Comparison of ENCODE assay signal across 8 cellular contexts in genomic region chr1:220776725-220777326, GRCh38. TPM values are rescaled to one million over a fixed set of nuclear protein-coding genes. Genes with fewer than 3 reads are reported as not detected.
DNase-seq lines count a peak whose midpoint lies in the region; ATAC-seq and TF ChIP-seq lines count a peak whose summit lies in the region.

No MANE protein-coding gene starts in this region.

- H3K9me3 Mint-ChIP-seq in Calu3 (ENCODE audit: low read depth, unreplicated experiment): no peaks in the 10 kb centered on the region
- no peaks in the 10 kb centered on the region for H3K9me3 Mint-ChIP-seq in activated CD8-positive, alpha-beta memory T cell treated with anti-CD3 and anti-CD28 coated beads, Interleukin-2, amount 10 ng/mL, durations not matched to agents 7 days and 5 days (ENCODE audit: low read depth)
- H3K9me3 Mint-ChIP-seq in naive thymus-derived CD4-positive, alpha-beta T cell: peaks cover 0 to 1% (median 0%) of the 10 kb centered on the region in 11 donors

- ATAC-seq in GM19438 (IDR thresholded peaks at IDR 0.05; ENCODE audit: low read depth, unreplicated experiment) (peak; percentile 70), HG03469 (IDR thresholded peaks at IDR 0.05; ENCODE audit: unreplicated experiment) (peak; percentile 75)
- ATAC-seq in activated CD8-positive, alpha-beta memory T cell treated with anti-CD3 and anti-CD28 coated beads, Interleukin-2, amount 10 ng/mL, durations not matched to agents 7 days and 5 days: peak; percentile 86
- ATAC-seq in naive thymus-derived CD4-positive, alpha-beta T cell: peak; percentile 86

- H3K27ac Mint-ChIP-seq in Calu3 (ENCODE audit: unreplicated experiment): no peak overlapping the region
- no peak overlapping the region for H3K27ac Mint-ChIP-seq in activated CD8-positive, alpha-beta memory T cell treated with anti-CD3 and anti-CD28 coated beads, Interleukin-2, amount 10 ng/mL, durations not matched to agents 7 days and 5 days
- no peak overlapping the region for H3K27ac Mint-ChIP-seq in naive thymus-derived CD4-positive, alpha-beta T cell

- no peaks in the 10 kb centered on the region for H3K4me1 Mint-ChIP-seq in Calu3 (ENCODE audit: low read depth, unreplicated experiment)
- no peaks in the 10 kb centered on the region for H3K4me1 Mint-ChIP-seq in activated CD8-positive, alpha-beta memory T cell treated with anti-CD3 and anti-CD28 coated beads, Interleukin-2, amount 10 ng/mL, durations not matched to agents 7 days and 5 days
- H3K4me1 Mint-ChIP-seq in naive thymus-derived CD4-positive, alpha-beta T cell: peaks cover 0 to 4% (median 0%) of the 10 kb centered on the region in 7 donors

- TF ChIP-seq CTCF in Calu3 (IDR thresholded peaks at IDR 0.05; ENCODE audit: unreplicated experiment): peak; percentile 89
- TF ChIP-seq CTCF in epithelial cell of proximal tubule (conservative IDR thresholded peaks at IDR 0.05; ENCODE audit: low read depth, low read length): peak; percentile 94

- H3K27ac ChIP-seq in naive thymus-derived CD4-positive, alpha-beta T cell (ENCODE audit: low read depth, low read length): no peak overlapping the region

- peaks cover 4% of the 10 kb centered on the region for H3K36me3 Mint-ChIP-seq in Calu3 (ENCODE audit: insufficient read depth, unreplicated experiment)
- H3K36me3 Mint-ChIP-seq in activated CD8-positive, alpha-beta memory T cell treated with anti-CD3 and anti-CD28 coated beads, Interleukin-2, amount 10 ng/mL, durations not matched to agents 7 days and 5 days: no peaks in the 10 kb centered on the region
- no peaks in the 10 kb centered on the region for H3K36me3 Mint-ChIP-seq in naive thymus-derived CD4-positive, alpha-beta T cell

- H3K4me3 Mint-ChIP-seq in Calu3 (ENCODE audit: low read depth, unreplicated experiment): no peak overlapping the region
- no peak overlapping the region for H3K4me3 Mint-ChIP-seq in activated CD8-positive, alpha-beta memory T cell treated with anti-CD3 and anti-CD28 coated beads, Interleukin-2, amount 10 ng/mL, durations not matched to agents 7 days and 5 days
- no peak overlapping the region for H3K4me3 Mint-ChIP-seq in naive thymus-derived CD4-positive, alpha-beta T cell

- no peaks in the 10 kb centered on the region for H3K27me3 Mint-ChIP-seq in Calu3 (ENCODE audit: unreplicated experiment)
- peaks cover 20% of the 10 kb centered on the region for H3K27me3 Mint-ChIP-seq in activated CD8-positive, alpha-beta memory T cell treated with anti-CD3 and anti-CD28 coated beads, Interleukin-2, amount 10 ng/mL, durations not matched to agents 7 days and 5 days
- peaks cover 6 to 23% (median 15%) of the 10 kb centered on the region in 5 donors for H3K27me3 Mint-ChIP-seq in naive thymus-derived CD4-positive, alpha-beta T cell

- intact Hi-C loops in Calu3 (cut with micrococcal nuclease; ENCODE audit: unreplicated experiment): loop anchor here (1.0 to 10.0 kb wide), 6 partner anchors 26 to 592 kb away; no protein-coding TSS in a partner anchor
- intact Hi-C loops in naive thymus-derived CD4-positive, alpha-beta T cell (cut with micrococcal nuclease): loop anchor here (1.0 to 5.0 kb wide), 8 partner anchors 87 to 786 kb away; partner anchors contain the start of gene C1orf115 (in 1 of the 2)

- no peaks in the 10 kb centered on the region for H3K27me3 ChIP-seq in naive thymus-derived CD4-positive, alpha-beta T cell (ENCODE audit: control insufficient read depth in 2 of 2, insufficient read depth in 2 of 2, low read length in 2 of 2)

- POLR2A ChIA-PET in naive thymus-derived CD4-positive, alpha-beta T cell (lab: Charles Lee): no interaction called here

- CTCF ChIA-PET in Calu3 (lab: Charles Lee): interaction anchor here (0.6 to 2.0 kb wide), 13 partner anchors 10 to 558 kb away, joined by 3 to 12 read pairs (median 4); partner anchors contain the start of gene MTARC1
- CTCF ChIA-PET in activated CD8-positive, alpha-beta memory T cell treated with anti-CD3 and anti-CD28 coated beads, Interleukin-2, amount 10 ng/mL, durations not matched to agents 7 days and 5 days (lab: Charles Lee): interaction anchor here (0.6 to 1.9 kb wide), 6 partner anchors 9 to 831 kb away, joined by 3 to 7 read pairs (median 4); no protein-coding TSS in a partner anchor
- CTCF ChIA-PET in naive thymus-derived CD4-positive, alpha-beta T cell (lab: Charles Lee): no interaction called here

- peak; percentile 93 for DNase-seq in Calu3
- DNase-seq in NCI-H82 treated with DMSO at 0.1 percent for 48 hours (lab: John Stamatoyannopoulos, UW; ENCODE audit: unreplicated experiment): peak; percentile 71
- DNase-seq in activated CD8-positive, alpha-beta memory T cell treated with anti-CD3 and anti-CD28 coated beads, Interleukin-2, amount 10 ng/mL, durations not matched to agents 7 days and 5 days: peak; percentile 69
- no peak for DNase-seq in epithelial cell of proximal tubule (ENCODE audit: low read depth)
- peak; percentile 7 to 73 (median 48) for DNase-seq in naive thymus-derived CD4-positive, alpha-beta T cell
- peak in 5 of 6 experiments; percentile 31 to 57 (median 33) for DNase-seq in stimulated activated naive CD4-positive, alpha-beta T cell (lab: John Stamatoyannopoulos, UW)

- H3K4me1 ChIP-seq in naive thymus-derived CD4-positive, alpha-beta T cell (ENCODE audit: control insufficient read depth in 2 of 2, insufficient read depth in 2 of 2, low read length in 2 of 2): no peaks in the 10 kb centered on the region

- no peaks in the 10 kb centered on the region for H3K9me3 ChIP-seq in naive thymus-derived CD4-positive, alpha-beta T cell (ENCODE audit: control insufficient read depth in 2 of 3, low read length in 3 of 3)

- H3K4me3 ChIP-seq in epithelial cell of proximal tubule (ENCODE audit: low read depth, low read length): no peak overlapping the region
- H3K4me3 ChIP-seq in naive thymus-derived CD4-positive, alpha-beta T cell (ENCODE audit: low read length): no peak overlapping the region

- no TSS peak for BruUV-seq in Calu3 (replicated peaks; lab: Mats Ljungman, UMichigan)

- no peaks in the 10 kb centered on the region for H3K36me3 ChIP-seq in naive thymus-derived CD4-positive, alpha-beta T cell (ENCODE audit: control insufficient read depth in 2 of 3, insufficient read depth in 3 of 3, low read length in 3 of 3)

RNA-seq across cellular contexts. Expression of gene MTARC1, which starts 9.9 kb away (rescaled TPM):
- 18.9 and 21.3 TPM in 2 replicates for total RNA-seq in Calu3 (2022)
- total RNA-seq in activated CD8-positive, alpha-beta memory T cell treated with anti-CD3 and anti-CD28 coated beads, Interleukin-2, amount 10 ng/mL, durations not matched to agents 7 days and 5 days: not detected
- total RNA-seq in epithelial cell of proximal tubule: 3.9 and 12.0 TPM in 2 replicates
- 10 to 100 TPM in 1 of 5 experiments, 1 to 10 TPM in 1, not detected in 3; 1.1 to 14.5 TPM for total RNA-seq in naive thymus-derived CD4-positive, alpha-beta T cell
- not detected for polyA plus RNA-seq in naive thymus-derived CD4-positive, alpha-beta T cell

RNA-seq across cellular contexts. Expression of gene MTARC2, which starts 28.7 kb away (rescaled TPM):
- total RNA-seq in Calu3 (2022): 9.1 and 16.4 TPM in 2 replicates
- not detected for total RNA-seq in activated CD8-positive, alpha-beta memory T cell treated with anti-CD3 and anti-CD28 coated beads, Interleukin-2, amount 10 ng/mL, durations not matched to agents 7 days and 5 days
- 7.7 and 13.8 TPM in 2 replicates for total RNA-seq in epithelial cell of proximal tubule
- 1 to 10 TPM in 1 of 5 experiments, not detected in 4; 1.1 TPM for total RNA-seq in naive thymus-derived CD4-positive, alpha-beta T cell
- polyA plus RNA-seq in naive thymus-derived CD4-positive, alpha-beta T cell: not detected
